ENCODE assay signal across 1 cellular context in genomic region chr22:40950888-40951794, GRCh38.
TF ChIP-seq lines count a peak whose summit lies in the region.

RBX1 (plus strand) TSS chr22:40951378; CDS start chr22:40951399, 21 bp downstream.

TF ChIP-seq in HepG2, 621 proteins besides CTCF, POLR2A, EP300 and RAD21 (continued from another document and continues in another):
- peak; percentile 88; the same call in 1 of the 2 replicates for TF ChIP-seq ZNF546 (CRISPR knock-in tag; conservative IDR thresholded peaks at IDR 0.05)
- TF ChIP-seq ETS1 (CRISPR knock-in tag; IDR thresholded peaks at IDR 0.05) = 0 out of 2 replicates have a peak, but pooled peaks have one; percentile 84
- no peak for TF ChIP-seq CSRNP1 (CRISPR knock-in tag; IDR thresholded peaks at IDR 0.05)
- TF ChIP-seq ZNF138 (CRISPR knock-in tag; IDR thresholded peaks at IDR 0.05; ENCODE audit: low read depth) = 0 out of 2 replicates have a peak, but pooled peaks have one; percentile 30
- peak; percentile 60 for TF ChIP-seq HDAC1 (CRISPR knock-in tag; IDR thresholded peaks at IDR 0.05)
- peak; percentile 82 for TF ChIP-seq KLF12 (CRISPR knock-in tag; IDR thresholded peaks at IDR 0.05; ENCODE audit: borderline replicate concordance)
- peak; percentile 59; the same call in 1 of the 2 replicates for TF ChIP-seq NKX3-1 (CRISPR knock-in tag; IDR thresholded peaks at IDR 0.05)
- peak; percentile 95 for TF ChIP-seq GATAD1 (CRISPR knock-in tag; IDR thresholded peaks at IDR 0.05)
- peak; percentile 62; the same call in 1 of the 2 replicates for TF ChIP-seq ZMAT3 (CRISPR knock-in tag; conservative IDR thresholded peaks at IDR 0.05)
- no peak for TF ChIP-seq SMAD9 (CRISPR knock-in tag; IDR thresholded peaks at IDR 0.05)
- no peak for TF ChIP-seq ZBTB42 (CRISPR knock-in tag; IDR thresholded peaks at IDR 0.05)
- TF ChIP-seq SIN3B (IDR thresholded peaks at IDR 0.05; ENCODE audit: low read length) = peak; percentile 93
- no peak for TF ChIP-seq AKAP8 (CRISPR knock-in tag; IDR thresholded peaks at IDR 0.05)
- TF ChIP-seq ELF4 (CRISPR knock-in tag; IDR thresholded peaks at IDR 0.05; ENCODE audit: borderline replicate concordance) = no peak
- no peak for TF ChIP-seq MTF1 (CRISPR knock-in tag; IDR thresholded peaks at IDR 0.05)
- TF ChIP-seq ZFY (CRISPR knock-in tag; IDR thresholded peaks at IDR 0.05) = peak; percentile 95
- no peak for TF ChIP-seq ATF6 (CRISPR knock-in tag; conservative IDR thresholded peaks at IDR 0.05)
- TF ChIP-seq FOXK2 (IDR thresholded peaks at IDR 0.05) = peak; percentile 55
- peak; percentile 85; the same call in 1 of the 2 replicates for TF ChIP-seq ZNF142 (CRISPR knock-in tag; IDR thresholded peaks at IDR 0.05)
- no peak for TF ChIP-seq ISX (CRISPR knock-in tag; conservative IDR thresholded peaks at IDR 0.05)
- TF ChIP-seq ZZZ3 (CRISPR knock-in tag; IDR thresholded peaks at IDR 0.05; ENCODE audit: borderline replicate concordance) = no peak; the same call in 1 of the 2 replicates
- TF ChIP-seq ZNF589 (CRISPR knock-in tag; conservative IDR thresholded peaks at IDR 0.05) = peak; percentile 8; the same call in 1 of the 2 replicates
- no peak for TF ChIP-seq ZNF605 (CRISPR knock-in tag; IDR thresholded peaks at IDR 0.05)
- TF ChIP-seq ZNF407 (CRISPR knock-in tag; IDR thresholded peaks at IDR 0.05; ENCODE audit: not compliant biosample characterization) = peak; percentile 32
- TF ChIP-seq CHD2 (IDR thresholded peaks at IDR 0.05; ENCODE audit: low read depth, low read length) = peak; percentile 62
- peak; percentile 16; the same call in 1 of the 2 replicates for TF ChIP-seq ZBTB7A (CRISPR knock-in tag; IDR thresholded peaks at IDR 0.05)
- no peak for TF ChIP-seq ZNF34 (CRISPR knock-in tag; IDR thresholded peaks at IDR 0.05; ENCODE audit: borderline replicate concordance)
- no peak for TF ChIP-seq ZNF850 (CRISPR knock-in tag; conservative IDR thresholded peaks at IDR 0.05)
- no peak for TF ChIP-seq SP1 (IDR thresholded peaks at IDR 0.05)
- peak; percentile 98 for TF ChIP-seq SP1 (CRISPR knock-in tag; IDR thresholded peaks at IDR 0.05)
- TF ChIP-seq MEF2D (CRISPR knock-in tag; IDR thresholded peaks at IDR 0.05) = peak; percentile 76; the same call in 1 of the 2 replicates
- TF ChIP-seq ZKSCAN1 (IDR thresholded peaks at IDR 0.05; ENCODE audit: low read length) = no peak
- no peak for TF ChIP-seq PRDM10 (CRISPR knock-in tag; IDR thresholded peaks at IDR 0.05; ENCODE audit: low read depth)
- no peak for TF ChIP-seq ZNF260 (CRISPR knock-in tag; IDR thresholded peaks at IDR 0.05; ENCODE audit: borderline replicate concordance, low read depth)
- 0 out of 2 replicates have a peak, but pooled peaks have one; percentile 3 for TF ChIP-seq FOSL2 (CRISPR knock-in tag; IDR thresholded peaks at IDR 0.05)
